Comparison of ENCODE assay signal across 11 cellular contexts in the genomic region with DNA sequence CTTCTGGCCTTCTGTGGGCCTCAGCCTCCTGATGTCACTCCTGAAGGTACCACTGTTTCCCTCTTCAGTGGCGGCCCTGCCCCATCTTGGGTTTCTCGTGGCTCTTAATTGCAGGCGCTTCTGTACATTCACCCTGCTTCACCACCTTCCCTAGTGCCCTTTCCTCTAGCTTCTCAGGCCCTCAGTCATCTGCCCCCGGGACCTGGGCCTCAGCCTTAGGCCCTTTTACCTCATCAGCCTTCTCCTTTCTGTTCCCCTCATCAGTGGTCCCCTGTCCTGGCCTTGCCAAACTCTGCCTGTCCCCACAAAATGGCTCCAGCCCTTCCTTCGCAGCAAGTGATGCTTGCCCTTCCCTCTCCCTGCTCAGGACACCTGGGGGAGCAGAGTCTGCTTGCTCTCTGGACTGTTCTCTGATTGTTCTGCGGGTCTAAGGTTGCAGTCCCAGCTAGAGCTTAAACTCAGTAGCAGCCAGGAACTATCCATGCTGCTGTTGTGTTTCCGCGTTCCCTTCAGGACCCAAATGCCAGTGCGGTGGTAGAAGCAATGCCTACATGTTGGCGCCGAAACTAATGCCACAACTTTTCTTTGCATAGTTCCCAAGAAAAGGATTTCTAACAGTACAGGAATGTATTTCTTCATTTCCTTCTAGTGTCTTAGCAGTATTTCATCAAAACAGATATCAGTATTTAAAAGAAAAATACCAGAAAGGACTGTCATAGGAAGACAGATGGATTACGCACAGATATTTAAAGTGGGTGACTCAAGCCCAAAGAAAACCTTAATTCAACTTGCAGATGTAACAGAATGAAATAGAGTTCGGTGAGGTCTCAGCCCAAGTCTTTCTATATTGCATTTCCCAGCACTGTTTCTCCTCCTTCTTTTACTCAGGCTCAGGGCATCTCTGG. TPM values are rescaled to one million over a fixed set of nuclear protein-coding genes. Genes with fewer than 3 reads are reported as not detected.
A peak's percentile ranks its signal among the peaks of the same experiment; 100 is the strongest.
DNase-seq lines count a peak whose midpoint lies in the region; ATAC-seq and TF ChIP-seq lines count a peak whose summit lies in the region.
"Had no signal": no experiment of that assay in that cellular context is flagged by ENCODE, and none has a peak within 500 bp of the region (broad histone marks: within the 10 kb centered on the region; RNA-seq: fewer than 3 reads in every experiment).

No MANE protein-coding gene starts in this region.

- TF ChIP-seq CTCF in omental fat pad (IDR thresholded peaks at IDR 0.05): no peak

- peak; percentile 34 for DNase-seq in Daoy (ENCODE audit: low read depth)
- peak; percentile 97 for DNase-seq in RKO (ENCODE audit: low spot score)
- peak; percentile 92 for DNase-seq in dedifferentiated amniotic fluid mesenchymal stem cell (ENCODE audit: extremely low spot score)
- DNase-seq in non-pigmented ciliary epithelial cell (ENCODE audit: low read depth): peak; percentile 85
- DNase-seq in NCI-H1048 (lab: John Stamatoyannopoulos, UW): no peak
- DNase-seq in omental fat pad (ENCODE audit: low spot score): no peak
- no peak for DNase-seq in NCI-H82 treated with DMSO at 0.1 percent for 48 hours (lab: John Stamatoyannopoulos, UW; ENCODE audit: unreplicated experiment)
- DNase-seq: DND-41, NCI-H187, T-helper 2 cell had no signal

- no peak for ATAC-seq in omental fat pad (ENCODE audit: low FRiP score)
- ATAC-seq in HG03095 (IDR thresholded peaks at IDR 0.05; ENCODE audit: unreplicated experiment): no peak

RNA-seq across cellular contexts. Expression of a gene that starts 7.5 kb away (rescaled TPM):
- total RNA-seq in Daoy (2014; rRNA removed; shearing (Covaris generic)): 33.7 and 86.3 TPM in 2 replicates
- total RNA-seq in omental fat pad: 10 to 100 TPM; 12.9 to 23.4 (median 14.4) TPM

Comparison
In these comparisons a context has a peak if more than half of its experiments do, and no peak if none do; other contexts are left out.
1. DNase-seq: peak in Daoy (single experiment), RKO (single experiment), dedifferentiated amniotic fluid mesenchymal stem cell (single experiment) and non-pigmented ciliary epithelial cell (single experiment); none in NCI-H1048 (single experiment), omental fat pad (single experiment) and NCI-H82 treated with DMSO at 0.1 percent for 48 hours (single experiment).